ENCODE assay signal across 10 cellular contexts in the genomic region with DNA sequence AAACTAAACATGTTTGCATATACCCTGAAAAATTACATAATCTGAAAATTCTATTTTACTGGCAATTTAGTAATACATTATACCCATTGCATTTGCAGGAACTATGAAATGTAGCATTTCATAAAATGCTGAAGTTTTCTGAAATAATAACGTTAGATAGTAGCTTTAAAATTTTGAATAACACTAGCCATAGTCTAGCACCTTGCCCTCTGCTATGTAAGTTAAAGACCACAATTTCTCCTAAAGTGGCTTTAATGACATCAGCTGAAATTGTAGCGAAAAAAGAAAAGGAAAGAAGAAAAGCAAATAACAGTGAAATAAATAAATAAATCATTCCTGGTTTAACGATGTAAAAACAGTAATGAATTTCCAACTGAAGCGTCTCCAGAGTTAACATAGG.
"Had no signal": no experiment of that assay in that cellular context is flagged by ENCODE, and none has a peak within 500 bp of the region (broad histone marks: within the 10 kb centered on the region; RNA-seq: fewer than 3 reads in every experiment).

No MANE protein-coding gene starts in this region.

- H3K9ac ChIP-seq: GM23248 had no signal

- ATAC-seq: HCT116, HepG2 had no signal

- H3K27ac Mint-ChIP-seq: HFFc6, IgD-negative memory B cell had no signal

- H3K4me1 ChIP-seq: HAP-1 had no signal

- H3K9me3 ChIP-seq: HAP-1 had no signal

- H3K27me3 Mint-ChIP-seq: IgD-negative memory B cell had no signal

- H3K4me3 Mint-ChIP-seq: HFFc6, IgD-negative memory B cell had no signal

- H3K9me3 Mint-ChIP-seq: IgD-negative memory B cell had no signal

- DNase-seq: GM23248, GOT3, H7, HFFc6, KBM-7 had no signal

- H3K36me3 ChIP-seq: HAP-1 had no signal

- H2AFZ ChIP-seq: GM23248 had no signal

- H3K27ac ChIP-seq: GM23248, HL-60 had no signal

- H3K4me3 ChIP-seq: GM23248, HAP-1 had no signal
